ENCODE assay signal across 12 cellular contexts in the genomic region with DNA sequence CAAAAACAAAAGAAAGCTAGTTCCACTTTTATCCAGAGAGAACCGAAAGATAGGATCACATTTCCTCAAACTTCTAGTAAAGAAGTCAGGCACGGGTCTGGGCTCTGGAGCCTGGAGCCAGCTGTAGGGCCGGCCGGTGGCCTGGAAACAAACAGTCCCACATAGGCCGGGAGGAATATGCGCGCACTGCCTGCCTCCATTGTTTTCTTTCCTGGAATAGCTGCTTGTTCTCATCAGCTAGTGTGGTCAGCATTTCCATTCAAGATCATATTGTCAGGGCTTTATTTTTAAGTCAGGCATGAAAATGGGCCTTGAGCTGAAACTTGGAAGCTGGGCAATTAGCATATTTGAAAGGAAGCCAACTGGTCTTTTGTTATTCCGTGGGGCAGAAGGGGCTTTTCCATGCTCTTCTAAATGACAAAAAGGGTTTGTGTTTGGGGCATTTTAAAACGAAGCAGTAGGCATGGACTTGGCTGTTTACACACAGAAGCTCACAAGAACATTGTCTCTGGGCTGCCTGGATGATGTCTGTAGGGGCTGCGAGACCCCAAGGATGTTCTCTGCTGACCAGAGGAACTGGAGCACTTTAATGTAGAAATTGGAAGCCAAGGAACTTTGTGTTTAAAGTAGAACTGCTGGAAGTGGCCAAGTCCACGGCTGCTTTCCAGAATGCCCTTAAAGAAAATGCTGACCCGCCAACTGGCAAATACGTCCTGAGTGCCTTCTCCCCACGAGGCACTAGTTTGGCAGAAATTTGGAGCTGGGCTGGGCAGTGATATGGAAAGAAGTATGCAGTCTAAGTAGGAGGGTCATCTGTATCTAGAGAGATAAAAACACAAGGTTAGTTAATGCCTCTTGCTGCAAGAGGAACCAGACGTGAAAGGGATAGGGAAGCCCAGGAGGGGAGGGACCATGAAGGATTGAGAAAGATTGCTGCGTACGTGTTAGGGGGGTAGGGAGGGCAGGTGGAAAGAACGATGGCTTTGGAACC. TPM values are rescaled to one million over a fixed set of nuclear protein-coding genes. Genes with fewer than 3 reads are reported as not detected.
DNase-seq lines count a peak whose midpoint lies in the region; ATAC-seq and TF ChIP-seq lines count a peak whose summit lies in the region.
"Had no signal": no experiment of that assay in that cellular context is flagged by ENCODE, and none has a peak within 500 bp of the region (broad histone marks: within the 10 kb centered on the region; RNA-seq: fewer than 3 reads in every experiment).

No MANE protein-coding gene starts in this region.

- TF ChIP-seq CTCF in esophagus muscularis mucosa (IDR thresholded peaks at IDR 0.05), result no peak
- TF ChIP-seq CTCF in foreskin keratinocyte (conservative IDR thresholded peaks at IDR 0.05), result no peak

- TF ChIP-seq EP300 in esophagus muscularis mucosa (IDR thresholded peaks at IDR 0.05), result no peak

- H3K27me3 ChIP-seq in esophagus muscularis mucosa (no peaks in the 10 kb centered on the region), aorta (ENCODE audit: control insufficient read depth in 1 of 2, insufficient read depth in 2 of 2, low read length in 1 of 2) (no peaks in the 10 kb centered on the region), foreskin keratinocyte (no peaks in the 10 kb centered on the region)

- intact Hi-C loops in Right ventricle myocardium inferior (cut with DNase I) (no loop called here), cardiac septum (cut with DNase I) (no loop called here), esophagus muscularis mucosa (cut with DNase I) (no loop called here), aorta (cut with DNase I) (no loop called here)

- H3K36me3 Mint-ChIP-seq in activated CD8-positive, alpha-beta T cell treated with anti-CD3 and anti-CD28 coated beads, Interleukin-2, amount 10 ng/mL, durations not matched to agents 7 days and 5 days (ENCODE audit: low read depth), result no peaks in the 10 kb centered on the region

- H3K4me3 ChIP-seq in esophagus muscularis mucosa (no peak overlapping the region), aorta (ENCODE audit: low read length in 2 of 2) (no peak overlapping the region)
- H3K4me3 ChIP-seq: mucosa of descending colon had no signal

- no peak for DNase-seq in Right ventricle myocardium inferior (ENCODE audit: missing footprints)
- no peak for DNase-seq in cardiac septum (ENCODE audit: low spot score)
- peak; percentile 87 for DNase-seq in esophagus muscularis mucosa (ENCODE audit: extremely low spot score)
- peak; percentile 94 for DNase-seq in midbrain (lab: John Stamatoyannopoulos, UW)
- DNase-seq in aorta, result peak in 1 of 2 donors; percentile 59
- no peak for DNase-seq in foreskin keratinocyte
- no peak for DNase-seq in KG1 (lab: John Stamatoyannopoulos, UW)
- no peak for DNase-seq in activated CD8-positive, alpha-beta T cell treated with anti-CD3 and anti-CD28 coated beads, Interleukin-2, amount 10 ng/mL, durations not matched to agents 7 days and 5 days
- DNase-seq: activated CD4-positive, alpha-beta T cell treated with anti-CD3 and anti-CD28 coated beads, Interleukin-2, amount 10 ng/mL, durations not matched to agents 7 days and 5 days; HCEC 1CT had no signal

- no peaks in the 10 kb centered on the region for H3K4me1 Mint-ChIP-seq in activated CD8-positive, alpha-beta T cell treated with anti-CD3 and anti-CD28 coated beads, Interleukin-2, amount 10 ng/mL, durations not matched to agents 7 days and 5 days (ENCODE audit: low read depth)
- H3K4me1 Mint-ChIP-seq: activated CD4-positive, alpha-beta T cell treated with anti-CD3 and anti-CD28 coated beads, Interleukin-2, amount 10 ng/mL, durations not matched to agents 7 days and 5 days; central memory CD8-positive, alpha-beta T cell had no signal

- H3K9me3 ChIP-seq in esophagus muscularis mucosa (no peaks in the 10 kb centered on the region), aorta (ENCODE audit: control insufficient read depth, low read length) (no peaks in the 10 kb centered on the region)
- H3K9me3 ChIP-seq: mucosa of descending colon had no signal

- CTCF ChIA-PET in activated CD8-positive, alpha-beta T cell treated with anti-CD3 and anti-CD28 coated beads, Interleukin-2, amount 10 ng/mL, durations not matched to agents 7 days and 5 days (lab: Charles Lee), result no interaction called here

- H3K27ac ChIP-seq in esophagus muscularis mucosa (replicated peaks in 1 of 4) (peak overlapping the region; percentile 51 to 78 (median 60)), aorta (ENCODE audit: low read depth in 1 of 2, low read length in 2 of 2) (peak overlapping the region; percentile 96), foreskin keratinocyte (no peak overlapping the region)

- H3K4me1 ChIP-seq in esophagus muscularis mucosa (peaks cover 4 to 15% (median 14%) of the 10 kb centered on the region in 4 donors), aorta (ENCODE audit: control insufficient read depth in 1 of 2, insufficient read depth in 2 of 2, low read length in 2 of 2) (no peaks in the 10 kb centered on the region), foreskin keratinocyte (no peaks in the 10 kb centered on the region)

- peak; percentile 54 for ATAC-seq in Right ventricle myocardium inferior
- ATAC-seq in aorta (ENCODE audit: low FRiP score), result peak; percentile 84
- ATAC-seq in foreskin keratinocyte, result no peak
- ATAC-seq in activated CD8-positive, alpha-beta T cell treated with anti-CD3 and anti-CD28 coated beads, Interleukin-2, amount 10 ng/mL, durations not matched to agents 7 days and 5 days, result no peak
- ATAC-seq: mucosa of descending colon had no signal

- no peaks in the 10 kb centered on the region for H3K9me3 Mint-ChIP-seq in activated CD8-positive, alpha-beta T cell treated with anti-CD3 and anti-CD28 coated beads, Interleukin-2, amount 10 ng/mL, durations not matched to agents 7 days and 5 days (ENCODE audit: insufficient read depth)
- H3K9me3 Mint-ChIP-seq: activated CD4-positive, alpha-beta T cell treated with anti-CD3 and anti-CD28 coated beads, Interleukin-2, amount 10 ng/mL, durations not matched to agents 7 days and 5 days; central memory CD8-positive, alpha-beta T cell had no signal

- H3K4me3 Mint-ChIP-seq in activated CD8-positive, alpha-beta T cell treated with anti-CD3 and anti-CD28 coated beads, Interleukin-2, amount 10 ng/mL, durations not matched to agents 7 days and 5 days, result no peak overlapping the region
- H3K4me3 Mint-ChIP-seq: activated CD4-positive, alpha-beta T cell treated with anti-CD3 and anti-CD28 coated beads, Interleukin-2, amount 10 ng/mL, durations not matched to agents 7 days and 5 days; central memory CD8-positive, alpha-beta T cell had no signal

- H3K27ac Mint-ChIP-seq in activated CD8-positive, alpha-beta T cell treated with anti-CD3 and anti-CD28 coated beads, Interleukin-2, amount 10 ng/mL, durations not matched to agents 7 days and 5 days, result no peak overlapping the region
- H3K27ac Mint-ChIP-seq: activated CD4-positive, alpha-beta T cell treated with anti-CD3 and anti-CD28 coated beads, Interleukin-2, amount 10 ng/mL, durations not matched to agents 7 days and 5 days had no signal

- H3K36me3 ChIP-seq in esophagus muscularis mucosa, result no peaks in the 10 kb centered on the region
- no peaks in the 10 kb centered on the region for H3K36me3 ChIP-seq in aorta (ENCODE audit: control insufficient read depth in 1 of 2, insufficient read depth in 2 of 2, low read length in 1 of 2)

- no peak for TF ChIP-seq POLR2A in esophagus muscularis mucosa (IDR thresholded peaks at IDR 0.05; ENCODE audit: low read depth)

- 37% methylated on average over 18 of the region's 18 CpGs for WGBS in esophagus muscularis mucosa
- 2 to 5% methylated on average over 18 of the region's 18 CpGs for WGBS in aorta, 2 donors

- peaks cover 7% of the 10 kb centered on the region for H3K27me3 Mint-ChIP-seq in activated CD8-positive, alpha-beta T cell treated with anti-CD3 and anti-CD28 coated beads, Interleukin-2, amount 10 ng/mL, durations not matched to agents 7 days and 5 days (ENCODE audit: low read depth)
- H3K27me3 Mint-ChIP-seq: central memory CD8-positive, alpha-beta T cell had no signal

- POLR2A ChIA-PET in activated CD8-positive, alpha-beta T cell treated with anti-CD3 and anti-CD28 coated beads, Interleukin-2, amount 10 ng/mL, durations not matched to agents 7 days and 5 days (lab: Charles Lee), result no interaction called here

RNA-seq across cellular contexts. Expression of a gene that starts 59.0 kb away (rescaled TPM):
- total RNA-seq in Right ventricle myocardium inferior (not detected), cardiac septum (not detected), esophagus muscularis mucosa (under 1 TPM in 1 of 4 donors, not detected in 3; 0.91 TPM), aorta (1 to 10 TPM in 1 of 2 donors, under 1 TPM in 1; 0.96 to 1.0 TPM), foreskin keratinocyte (0.18 TPM in 1 of 2 replicates, not detected in the other)
- polyA plus RNA-seq in aorta (1 to 10 TPM in 1 of 2 donors, not detected in 1; 2.1 TPM), foreskin keratinocyte (0.03 and 0.22 TPM in 2 replicates)
- total RNA-seq in activated CD8-positive, alpha-beta T cell treated with anti-CD3 and anti-CD28 coated beads, Interleukin-2, amount 10 ng/mL, durations not matched to agents 7 days and 5 days, result 1 to 10 TPM; 2.2 to 2.8 TPM
- total RNA-seq: mucosa of descending colon had no signal

Comparison
In these comparisons a context has a peak if more than half of its experiments do, and no peak if none do; other contexts are left out.
1. ATAC-seq: peak in Right ventricle myocardium inferior (single experiment) and aorta (single experiment); none in foreskin keratinocyte (single experiment) and activated CD8-positive, alpha-beta T cell treated with anti-CD3 and anti-CD28 coated beads, Interleukin-2, amount 10 ng/mL, durations not matched to agents 7 days and 5 days (single experiment).
2. DNase-seq: peak in esophagus muscularis mucosa (single experiment) and midbrain (single experiment); none in Right ventricle myocardium inferior (single experiment), cardiac septum (single experiment), foreskin keratinocyte (0 of 2), KG1 (single experiment) and activated CD8-positive, alpha-beta T cell treated with anti-CD3 and anti-CD28 coated beads, Interleukin-2, amount 10 ng/mL, durations not matched to agents 7 days and 5 days (single experiment).